In the genomic region with DNA sequence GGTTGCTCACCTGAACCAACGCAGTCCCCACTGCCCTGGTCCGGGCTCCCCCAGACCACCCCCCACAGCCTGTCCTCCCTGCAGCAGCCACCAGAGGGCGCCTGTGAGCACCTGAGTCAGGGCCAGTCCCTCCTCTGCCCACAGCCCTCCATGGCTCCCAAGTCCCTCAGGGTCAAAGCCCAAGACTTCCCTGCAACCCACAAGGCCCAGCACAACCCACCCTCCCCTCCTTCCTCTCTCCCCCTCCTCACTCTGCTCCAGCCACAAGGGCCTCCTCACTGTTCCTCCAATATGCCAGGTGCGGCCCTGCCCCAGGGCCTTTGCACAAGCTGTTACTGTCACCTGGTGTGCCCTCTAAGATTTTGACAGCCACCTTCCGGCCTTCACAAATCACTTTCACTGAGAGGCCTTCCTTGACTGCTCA, we compare ENCODE assay signal across 8 cellular contexts. TPM values are rescaled to one million over a fixed set of nuclear protein-coding genes. Genes with fewer than 3 reads are reported as not detected.
A peak's percentile ranks its signal among the peaks of the same experiment; 100 is the strongest.
DNase-seq lines count a peak whose midpoint lies in the region; ATAC-seq and TF ChIP-seq lines count a peak whose summit lies in the region.

No MANE protein-coding gene starts in this region.

- CTCF ChIA-PET in HCT116 (lab: Charles Lee) = interaction anchor here (0.7 to 2.1 kb wide), 2 partner anchors 18 to 118 kb away, joined by 4 to 6 read pairs; no protein-coding TSS in a partner anchor

- H4K20me1 ChIP-seq in HCT116 (ENCODE audit: insufficient read depth) = no peaks in the 10 kb centered on the region

- RAD21 ChIA-PET in HCT116 (lab: Charles Lee; ENCODE audit: low non-redundant PET in 1 of 2, low total read pairs in 2 of 2, uncharacterized antibody in 2 of 2, unreplicated experiment in 2 of 2) = no interaction called here

- 56 to 63% (median 58%) methylated on average over 5 of the region's 5 CpGs for WGBS in psoas muscle, 3 donors

- TF ChIP-seq CTCF in HCT116 (IDR thresholded peaks at IDR 0.05 in 2 of 3, conservative IDR thresholded peaks at IDR 0.05 in 1 of 3; ENCODE audit: borderline replicate concordance in 1 of 3, insufficient read depth in 1 of 3, low read depth in 2 of 3, low read length in 2 of 3) (peak in 2 of 3 experiments; percentile 92 to 98; a peak in 4 of 6 replicates), psoas muscle (IDR thresholded peaks at IDR 0.05) (peak; percentile 50)

- H3K27ac ChIP-seq in HCT116 (ENCODE audit: low read depth, low read length) = no peak overlapping the region
- no peak overlapping the region for H3K27ac ChIP-seq in psoas muscle

- TF ChIP-seq RAD21 in HCT116 (IDR thresholded peaks at IDR 0.05; ENCODE audit: low read depth) = no peak

- ATAC-seq in HCT116 = peak; percentile 80
- ATAC-seq in psoas muscle = no peak
- no peak for ATAC-seq in HG03280 (IDR thresholded peaks at IDR 0.05; ENCODE audit: unreplicated experiment)

- POLR2A ChIA-PET in HCT116 (lab: Charles Lee) = no interaction called here

- no peaks in the 10 kb centered on the region for H3K36me3 ChIP-seq in HCT116 (ENCODE audit: control insufficient read depth in 1 of 2, insufficient read depth in 2 of 2, low read length in 2 of 2)
- no peaks in the 10 kb centered on the region for H3K36me3 ChIP-seq in psoas muscle (ENCODE audit: insufficient read depth in 1 of 2, low read depth in 1 of 2)

- H3K4me3 ChIP-seq in HCT116 (replicated peaks in 1 of 2; ENCODE audit: low read depth in 1 of 2, low read length in 2 of 2) = no peak overlapping the region
- H3K4me3 ChIP-seq in psoas muscle = no peak overlapping the region

- BruUV-seq in HCT116 (replicated peaks; lab: Mats Ljungman, UMichigan) = no TSS peak

- intact Hi-C loops in HCT116 (cut with micrococcal nuclease) = no loop called here
- intact Hi-C loops in psoas muscle (cut with DNase I) = no loop called here

- H3K27me3 ChIP-seq in HCT116 (ENCODE audit: insufficient read depth, low read length) = no peaks in the 10 kb centered on the region
- peaks cover 0 to 14% (median 4%) of the 10 kb centered on the region in 3 donors for H3K27me3 ChIP-seq in psoas muscle (ENCODE audit: insufficient read depth in 3 of 3, low read length in 2 of 3)

- no peak overlapping the region for H3K9ac ChIP-seq in HCT116 (ENCODE audit: low read length)

- H3K4me2 ChIP-seq in HCT116 (ENCODE audit: low read length) = no peak overlapping the region

- H3K9me3 ChIP-seq in HCT116 (ENCODE audit: control insufficient read depth in 1 of 2, insufficient read depth in 1 of 2, low read depth in 1 of 2, low read length in 2 of 2) = no peaks in the 10 kb centered on the region
- no peaks in the 10 kb centered on the region for H3K9me3 ChIP-seq in psoas muscle

- DNase-seq in HCT116 (ENCODE audit: low read depth, low spot score) (no peak), dermis blood vessel endothelial cell (peak; percentile 51), psoas muscle (no peak), HuH-7.5 (ENCODE audit: low spot score) (no peak), COLO829 (ENCODE audit: low spot score) (no peak), ureter (ENCODE audit: low spot score) (no peak)
- peak; percentile 57 to 73 for DNase-seq in activated CD4-positive, alpha-beta T cell treated with anti-CD3 and anti-CD28 coated beads for 4 hours

- H3K79me2 ChIP-seq in HCT116 (ENCODE audit: insufficient read depth, low read length) = no peaks in the 10 kb centered on the region

- TF ChIP-seq POLR2A in HCT116 (IDR thresholded peaks at IDR 0.05; ENCODE audit: borderline replicate concordance, extremely low read depth, insufficient read depth, insufficient read length) = no peak

- H3K4me1 ChIP-seq in HCT116 (ENCODE audit: control insufficient read depth in 1 of 2, insufficient read depth in 2 of 2, low read length in 2 of 2) (peaks cover 12 to 14% of the 10 kb centered on the region in 2 experiments), psoas muscle (no peaks in the 10 kb centered on the region)

- no peak overlapping the region for H2AFZ ChIP-seq in HCT116 (ENCODE audit: low read depth, low read length, poor library complexity, severe bottlenecking)

- H3K9me2 ChIP-seq in HCT116 (ENCODE audit: insufficient read depth) = no peaks in the 10 kb centered on the region

TF ChIP-seq in HCT116, 20 proteins besides CTCF, POLR2A, EP300 and RAD21:
- TF ChIP-seq CBX3 (IDR thresholded peaks at IDR 0.05; ENCODE audit: low read depth) (peak; percentile 68), YY1 (IDR thresholded peaks at IDR 0.05; ENCODE audit: extremely low read depth, insufficient replicate concordance, low read depth, low read length) (no peak)

RNA-seq across cellular contexts. Expression of gene GNA15, which starts 10.9 kb away (rescaled TPM):
- 1.5 TPM for total RNA-seq in HCT116 (2021; ENCODE audit: unreplicated experiment)
- polyA plus RNA-seq in HCT116 (2012) = 0.86 and 1.2 TPM in 2 replicates
- under 0.01 and 0.23 TPM in 2 replicates for total RNA-seq in dermis blood vessel endothelial cell
- 1 to 10 TPM in 3 of 4 donors, under 1 TPM in 1; 0.91 to 1.9 (median 1.3) TPM for total RNA-seq in psoas muscle
- polyA plus RNA-seq in psoas muscle = under 1 TPM; 0.18 to 0.56 (median 0.31) TPM
- total RNA-seq in ureter = 28.5 TPM

RNA-seq across cellular contexts. Expression of gene S1PR4, which starts 31.9 kb away (rescaled TPM):
- total RNA-seq in HCT116 (2021; ENCODE audit: unreplicated experiment) (0.71 TPM), dermis blood vessel endothelial cell (2.1 and 2.2 TPM in 2 replicates), psoas muscle (under 1 TPM; 0.40 to 0.79 (median 0.70) TPM), ureter (0.89 TPM)
- 0.22 and 0.31 TPM in 2 replicates for polyA plus RNA-seq in HCT116 (2012)
- under 1 TPM; 0.63 to 0.94 (median 0.77) TPM for polyA plus RNA-seq in psoas muscle

RNA-seq across cellular contexts. Expression of gene NCLN, which starts 39.0 kb away (rescaled TPM):
- 119 TPM for total RNA-seq in HCT116 (2021; ENCODE audit: unreplicated experiment)
- 91.3 and 94.7 TPM in 2 replicates for polyA plus RNA-seq in HCT116 (2012)
- 38.3 and 74.5 TPM in 2 replicates for total RNA-seq in dermis blood vessel endothelial cell
- 10 to 100 TPM; 15.4 to 60.9 (median 28.5) TPM for total RNA-seq in psoas muscle
- polyA plus RNA-seq in psoas muscle = 10 to 100 TPM; 26.1 to 86.1 (median 63.7) TPM
- 69.2 TPM for total RNA-seq in ureter

RNA-seq across cellular contexts. Expression of gene GNA11, which starts 52.5 kb away (rescaled TPM):
- 56.5 TPM for total RNA-seq in HCT116 (2021; ENCODE audit: unreplicated experiment)
- polyA plus RNA-seq in HCT116 (2012) = 48.4 and 50.8 TPM in 2 replicates
- 80.8 and 87.2 TPM in 2 replicates for total RNA-seq in dermis blood vessel endothelial cell
- 10 to 100 TPM; 46.7 to 62.4 (median 52.0) TPM for total RNA-seq in psoas muscle
- 10 to 100 TPM; 32.9 to 85.2 (median 33.4) TPM for polyA plus RNA-seq in psoas muscle
- 68.5 TPM for total RNA-seq in ureter

Comparison
In these comparisons a context has a peak if more than half of its experiments do, and no peak if none do; other contexts are left out.
1. DNase-seq: peak in activated CD4-positive, alpha-beta T cell treated with anti-CD3 and anti-CD28 coated beads for 4 hours (2 of 2) and dermis blood vessel endothelial cell (single experiment); none in HCT116 (single experiment), psoas muscle (0 of 2), HuH-7.5 (single experiment), COLO829 (single experiment) and ureter (single experiment).
2. RNA of gene GNA15, which starts 10.9 kb away (total RNA-seq): 28.5 TPM in ureter (single experiment); 0.91 to 1.9 TPM in psoas muscle, 1.5 TPM in HCT116 (single experiment) and under 0.01 to 0.23 TPM in dermis blood vessel endothelial cell; every median in the first group is over 10 times any median in the second.